Comparison of ENCODE assay signal across 8 cellular contexts in the genomic region with DNA sequence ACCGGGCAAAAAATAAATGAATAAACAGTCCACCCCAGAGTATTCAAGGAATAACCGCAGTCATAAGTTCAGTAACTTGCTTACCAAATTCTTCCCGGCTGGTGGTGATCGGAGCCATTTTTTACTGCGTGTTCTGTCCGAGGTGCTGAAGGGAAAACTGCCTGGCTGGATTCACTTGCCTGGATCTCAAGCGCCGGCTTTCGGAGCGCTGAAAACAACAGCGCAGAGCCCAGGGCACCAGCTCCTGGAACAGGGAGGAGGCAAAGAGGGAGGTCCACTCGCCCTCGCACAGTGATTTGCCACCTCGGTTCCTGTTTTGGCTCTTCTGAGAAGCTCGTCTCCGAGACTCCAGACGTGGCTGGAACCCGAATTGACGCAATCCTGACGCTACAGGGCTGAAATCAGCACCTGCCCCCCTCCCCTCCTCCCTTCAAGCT. TPM values are rescaled to one million over a fixed set of nuclear protein-coding genes. Genes with fewer than 3 reads are reported as not detected.
A peak's percentile ranks its signal among the peaks of the same experiment; 100 is the strongest.
DNase-seq lines count a peak whose midpoint lies in the region; ATAC-seq, FAIRE-seq and TF ChIP-seq lines count a peak whose summit lies in the region.

A gene with protein sequence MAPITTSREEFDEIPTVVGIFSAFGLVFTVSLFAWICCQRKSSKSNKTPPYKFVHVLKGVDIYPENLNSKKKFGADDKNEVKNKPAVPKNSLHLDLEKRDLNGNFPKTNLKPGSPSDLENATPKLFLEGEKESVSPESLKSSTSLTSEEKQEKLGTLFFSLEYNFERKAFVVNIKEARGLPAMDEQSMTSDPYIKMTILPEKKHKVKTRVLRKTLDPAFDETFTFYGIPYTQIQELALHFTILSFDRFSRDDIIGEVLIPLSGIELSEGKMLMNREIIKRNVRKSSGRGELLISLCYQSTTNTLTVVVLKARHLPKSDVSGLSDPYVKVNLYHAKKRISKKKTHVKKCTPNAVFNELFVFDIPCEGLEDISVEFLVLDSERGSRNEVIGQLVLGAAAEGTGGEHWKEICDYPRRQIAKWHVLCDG (minus strand): TSS at position 327 of the 437 bp plus-strand sequence. CDS start 209 bp downstream, at position 118.

- H3K4me1 Mint-ChIP-seq in astrocyte (ENCODE audit: low read depth, unreplicated experiment), result no peaks in the 10 kb centered on the region
- H3K4me1 Mint-ChIP-seq in natural killer cell, result no peaks in the 10 kb centered on the region

- H3K9me3 Mint-ChIP-seq in astrocyte (ENCODE audit: unreplicated experiment) (no peaks in the 10 kb centered on the region), natural killer cell (peaks cover 0 to 3% of the 10 kb centered on the region in 2 donors)

- H3K27me3 ChIP-seq in BE2C, result no peaks in the 10 kb centered on the region
- peaks cover 8% of the 10 kb centered on the region for H3K27me3 ChIP-seq in astrocyte (ENCODE audit: insufficient read depth, low read length)

- H3K9me3 ChIP-seq in BE2C (no peaks in the 10 kb centered on the region), astrocyte (ENCODE audit: insufficient read depth, low read depth, low read length) (no peaks in the 10 kb centered on the region), iPS-18c (ENCODE audit: control insufficient read depth, insufficient read depth, low read length) (no peaks in the 10 kb centered on the region), OCI-LY7 (ENCODE audit: low read length) (no peaks in the 10 kb centered on the region)

- H3K9me2 ChIP-seq in OCI-LY7 (ENCODE audit: insufficient read depth, low read length), result no peaks in the 10 kb centered on the region

- no TSS peak for BruUV-seq in OCI-LY7 (replicated peaks; lab: Mats Ljungman, UMichigan)

- ATAC-seq in natural killer cell, result no peak

- H3K4me2 ChIP-seq in astrocyte (ENCODE audit: low read length) (peak within 1 kb of the TSS; percentile 79), OCI-LY7 (ENCODE audit: low read length) (no peak within 1 kb of the TSS)

- H3K27ac Mint-ChIP-seq in astrocyte (ENCODE audit: unreplicated experiment) (no peak within 1 kb of the TSS), natural killer cell (no peak within 1 kb of the TSS)

- FAIRE-seq in astrocyte (lab: Jason Lieb, UNC), result no peak

- H3K36me3 Mint-ChIP-seq in astrocyte (ENCODE audit: low read depth, unreplicated experiment), result no peaks in the 10 kb centered on the region
- no peaks in the 10 kb centered on the region for H3K36me3 Mint-ChIP-seq in natural killer cell

- TF ChIP-seq CTCF in BE2C (IDR thresholded peaks at IDR 0.05; ENCODE audit: low read depth, low read length), result no peak
- no peak for TF ChIP-seq CTCF in astrocyte (IDR thresholded peaks at IDR 0.05; ENCODE audit: insufficient read depth, low read depth, low read length)
- TF ChIP-seq CTCF in OCI-LY7 (conservative IDR thresholded peaks at IDR 0.05; ENCODE audit: low read length), result no peak
- no peak for TF ChIP-seq CTCF in natural killer cell (IDR thresholded peaks at IDR 0.05)

- H3K79me2 ChIP-seq in astrocyte (ENCODE audit: insufficient read depth, low read length) (no peaks in the 10 kb centered on the region), OCI-LY7 (ENCODE audit: insufficient read depth, low read depth, low read length) (no peaks in the 10 kb centered on the region)

- DNase-seq in BE2C (peak; percentile 52), NCI-H146 (lab: John Stamatoyannopoulos, UW) (peak; percentile 98), astrocyte (ENCODE audit: low read depth) (peak; percentile 62), stromal cell of bone marrow (ENCODE audit: low read depth) (peak; percentile 49), OCI-LY7 (ENCODE audit: low spot score) (no peak), natural killer cell (no peak)
- no peak for DNase-seq in stimulated activated CD4-positive, alpha-beta T cell treated with anti-CD3 and anti-CD28 coated beads, Interleukin-2, amount 100 ng/mL, for 24 hours

- H3K27ac ChIP-seq in astrocyte (ENCODE audit: low read depth, low read length) (no peak within 1 kb of the TSS), OCI-LY7 (ENCODE audit: low read depth, low read length, poor library complexity, severe bottlenecking) (no peak within 1 kb of the TSS)

- H3K4me3 ChIP-seq in BE2C (ENCODE audit: low read depth, low read length), result peak within 1 kb of the TSS; percentile 67
- no peak within 1 kb of the TSS for H3K4me3 ChIP-seq in astrocyte (ENCODE audit: insufficient read depth, low read depth, low read length)
- H3K4me3 ChIP-seq in iPS-18c (ENCODE audit: insufficient read depth, low read depth, low read length), result peak within 1 kb of the TSS; percentile 42; the same call in 1 of the 2 replicates
- no peak within 1 kb of the TSS for H3K4me3 ChIP-seq in OCI-LY7 (ENCODE audit: low read depth, low read length, poor library complexity, severe bottlenecking)

- CTCF ChIA-PET in OCI-LY7 (lab: Charles Lee; ENCODE audit: unreplicated experiment), result no interaction called here

- H3K4me1 ChIP-seq in BE2C (no peaks in the 10 kb centered on the region; the same call in 1 of the 2 replicates), astrocyte (ENCODE audit: insufficient read depth, low read length) (no peaks in the 10 kb centered on the region), OCI-LY7 (ENCODE audit: insufficient read depth, low read length, poor library complexity, severe bottlenecking) (no peaks in the 10 kb centered on the region)

- intact Hi-C loops in OCI-LY7 (cut with micrococcal nuclease; ENCODE audit: unreplicated experiment), result loop anchor here (10.0 kb wide), 1 partner anchor 682 kb away; no protein-coding TSS in a partner anchor
- intact Hi-C loops in natural killer cell (cut with micrococcal nuclease), result no loop called here

- H3K4me3 Mint-ChIP-seq in astrocyte (ENCODE audit: unreplicated experiment) (peak within 1 kb of the TSS; percentile 51), natural killer cell (no peak within 1 kb of the TSS)

- H3K9ac ChIP-seq in astrocyte (ENCODE audit: low read length), result no peak within 1 kb of the TSS

- POLR2A ChIA-PET in OCI-LY7 (lab: Charles Lee), result no interaction called here

- H3K36me3 ChIP-seq in BE2C, result no peaks in the 10 kb centered on the region
- H3K36me3 ChIP-seq in astrocyte (ENCODE audit: insufficient read depth, low read length), result no peaks in the 10 kb centered on the region
- H3K36me3 ChIP-seq in OCI-LY7 (ENCODE audit: insufficient read depth, low read length), result no peaks in the 10 kb centered on the region

- H4K20me1 ChIP-seq in astrocyte (ENCODE audit: insufficient read depth, low read length) (no peaks in the 10 kb centered on the region), OCI-LY7 (ENCODE audit: insufficient read depth, low read length) (no peaks in the 10 kb centered on the region)

- H2AFZ ChIP-seq in astrocyte (ENCODE audit: low read depth, low read length) (no peak within 1 kb of the TSS), OCI-LY7 (ENCODE audit: low read length) (no peak within 1 kb of the TSS)

- H3K27me3 Mint-ChIP-seq in astrocyte (ENCODE audit: low read depth, unreplicated experiment) (peaks cover 3% of the 10 kb centered on the region), natural killer cell (ENCODE audit: low read depth in 2 of 2) (peaks cover 0 to 10% of the 10 kb centered on the region in 2 donors)

RNA-seq across cellular contexts. Expression of the gene that starts here (rescaled TPM):
- polyA plus RNA-seq in BE2C (2012; ENCODE audit: insufficient read depth, insufficient read length, low read depth), result 36.3 TPM
- not detected in 2 replicates for total RNA-seq in astrocyte
- total RNA-seq in OCI-LY7 (2014; rRNA removed; shearing (Covaris generic)), result not detected in 2 replicates
- total RNA-seq in OCI-LY7 (2022), result not detected in 2 replicates
- total RNA-seq in natural killer cell, result not detected

Comparison
In these comparisons a context has a peak if more than half of its experiments do, and no peak if none do; other contexts are left out.
1. Peak in DNase-seq and H3K4me2 ChIP-seq in astrocyte; RNA of the gene not detected or under 1 TPM.
2. DNase-seq: peak in BE2C (single experiment), NCI-H146 (single experiment) and stromal cell of bone marrow (single experiment); none in OCI-LY7 (single experiment), natural killer cell (single experiment) and stimulated activated CD4-positive, alpha-beta T cell treated with anti-CD3 and anti-CD28 coated beads, Interleukin-2, amount 100 ng/mL, for 24 hours (0 of 2).
3. H3K4me3 ChIP-seq: peak in BE2C (single experiment) and iPS-18c (single experiment); none in astrocyte (single experiment) and OCI-LY7 (single experiment).